ENCODE assay signal across 1 cellular context in the genomic region with DNA sequence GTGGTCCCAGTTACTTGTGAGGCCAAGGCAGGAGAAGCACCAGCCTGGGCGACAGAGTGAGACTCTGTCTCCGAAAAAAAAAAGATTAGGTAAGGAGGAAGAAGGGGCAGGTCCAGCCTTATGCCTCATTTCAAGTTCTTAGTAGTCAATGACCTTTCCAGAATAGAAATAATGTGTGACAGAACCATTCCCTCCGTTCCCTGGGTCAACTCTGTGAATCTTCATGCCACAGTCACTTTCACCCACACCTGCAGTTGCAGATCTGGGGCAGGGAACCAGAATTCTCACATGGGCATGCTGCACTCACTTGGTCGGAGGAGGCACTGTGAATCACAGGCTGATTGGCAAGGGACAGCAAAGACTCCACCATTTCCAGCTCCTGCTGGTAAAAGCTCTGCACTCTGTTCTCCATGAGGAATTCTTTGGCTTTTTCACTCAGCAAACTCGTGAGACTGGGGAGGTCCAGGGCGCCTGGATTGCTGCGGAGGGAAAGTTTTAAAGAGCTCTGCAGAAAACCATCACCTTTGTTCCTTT.
TF ChIP-seq lines count a peak whose summit lies in the region.

No MANE protein-coding gene starts in this region.

TF ChIP-seq in HEK293, 187 proteins besides CTCF, POLR2A, EP300 and RAD21 (continued from another document):
- TF ChIP-seq, protein P1, sequence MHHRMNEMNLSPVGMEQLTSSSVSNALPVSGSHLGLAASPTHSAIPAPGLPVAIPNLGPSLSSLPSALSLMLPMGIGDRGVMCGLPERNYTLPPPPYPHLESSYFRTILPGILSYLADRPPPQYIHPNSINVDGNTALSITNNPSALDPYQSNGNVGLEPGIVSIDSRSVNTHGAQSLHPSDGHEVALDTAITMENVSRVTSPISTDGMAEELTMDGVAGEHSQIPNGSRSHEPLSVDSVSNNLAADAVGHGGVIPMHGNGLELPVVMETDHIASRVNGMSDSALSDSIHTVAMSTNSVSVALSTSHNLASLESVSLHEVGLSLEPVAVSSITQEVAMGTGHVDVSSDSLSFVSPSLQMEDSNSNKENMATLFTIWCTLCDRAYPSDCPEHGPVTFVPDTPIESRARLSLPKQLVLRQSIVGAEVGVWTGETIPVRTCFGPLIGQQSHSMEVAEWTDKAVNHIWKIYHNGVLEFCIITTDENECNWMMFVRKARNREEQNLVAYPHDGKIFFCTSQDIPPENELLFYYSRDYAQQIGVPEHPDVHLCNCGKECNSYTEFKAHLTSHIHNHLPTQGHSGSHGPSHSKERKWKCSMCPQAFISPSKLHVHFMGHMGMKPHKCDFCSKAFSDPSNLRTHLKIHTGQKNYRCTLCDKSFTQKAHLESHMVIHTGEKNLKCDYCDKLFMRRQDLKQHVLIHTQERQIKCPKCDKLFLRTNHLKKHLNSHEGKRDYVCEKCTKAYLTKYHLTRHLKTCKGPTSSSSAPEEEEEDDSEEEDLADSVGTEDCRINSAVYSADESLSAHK (tag by site-specific recombination; IDR thresholded peaks at IDR 0.05): no peak
- TF ChIP-seq ZBTB17 (tag by site-specific recombination; IDR thresholded peaks at IDR 0.05): peak; percentile 44
- TF ChIP-seq, protein P2, sequence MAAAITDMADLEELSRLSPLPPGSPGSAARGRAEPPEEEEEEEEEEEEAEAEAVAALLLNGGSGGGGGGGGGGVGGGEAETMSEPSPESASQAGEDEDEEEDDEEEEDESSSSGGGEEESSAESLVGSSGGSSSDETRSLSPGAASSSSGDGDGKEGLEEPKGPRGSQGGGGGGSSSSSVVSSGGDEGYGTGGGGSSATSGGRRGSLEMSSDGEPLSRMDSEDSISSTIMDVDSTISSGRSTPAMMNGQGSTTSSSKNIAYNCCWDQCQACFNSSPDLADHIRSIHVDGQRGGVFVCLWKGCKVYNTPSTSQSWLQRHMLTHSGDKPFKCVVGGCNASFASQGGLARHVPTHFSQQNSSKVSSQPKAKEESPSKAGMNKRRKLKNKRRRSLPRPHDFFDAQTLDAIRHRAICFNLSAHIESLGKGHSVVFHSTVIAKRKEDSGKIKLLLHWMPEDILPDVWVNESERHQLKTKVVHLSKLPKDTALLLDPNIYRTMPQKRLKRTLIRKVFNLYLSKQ (tag by site-specific recombination; IDR thresholded peaks at IDR 0.05; ENCODE audit: borderline replicate concordance): no peak
- no peak for TF ChIP-seq ZNF677 (tag by site-specific recombination; IDR thresholded peaks at IDR 0.05)
- no peak for TF ChIP-seq ZNF23 (tag by site-specific recombination; IDR thresholded peaks at IDR 0.05; ENCODE audit: borderline replicate concordance)
- TF ChIP-seq, protein P3, sequence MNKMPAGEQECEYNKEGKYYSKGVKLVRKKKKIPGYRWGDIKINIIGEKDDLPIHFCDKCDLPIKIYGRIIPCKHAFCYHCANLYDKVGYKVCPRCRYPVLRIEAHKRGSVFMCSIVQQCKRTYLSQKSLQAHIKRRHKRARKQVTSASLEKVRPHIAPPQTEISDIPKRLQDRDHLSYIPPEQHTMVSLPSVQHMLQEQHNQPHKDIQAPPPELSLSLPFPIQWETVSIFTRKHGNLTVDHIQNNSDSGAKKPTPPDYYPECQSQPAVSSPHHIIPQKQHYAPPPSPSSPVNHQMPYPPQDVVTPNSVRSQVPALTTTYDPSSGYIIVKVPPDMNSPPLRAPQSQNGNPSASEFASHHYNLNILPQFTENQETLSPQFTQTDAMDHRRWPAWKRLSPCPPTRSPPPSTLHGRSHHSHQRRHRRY (tag by site-specific recombination; IDR thresholded peaks at IDR 0.05): no peak
- TF ChIP-seq ZNF114 (tag by site-specific recombination; IDR thresholded peaks at IDR 0.05): no peak
- no peak for TF ChIP-seq GLI2 (tag by site-specific recombination; IDR thresholded peaks at IDR 0.05; ENCODE audit: borderline replicate concordance, low read depth)
- TF ChIP-seq ZNF24 (tag by site-specific recombination; IDR thresholded peaks at IDR 0.05): no peak
